In genomic region chr7:55052726-55053431, GRCh38 we compare ENCODE assay signal across 15 cellular contexts. TPM values are rescaled to one million over a fixed set of nuclear protein-coding genes. Genes with fewer than 3 reads are reported as not detected.
DNase-seq lines count a peak whose midpoint lies in the region; ATAC-seq and TF ChIP-seq lines count a peak whose summit lies in the region.
"Had no signal": no experiment of that assay in that cellular context is flagged by ENCODE, and none has a peak within 500 bp of the region (broad histone marks: within the 10 kb centered on the region; RNA-seq: fewer than 3 reads in every experiment).

No MANE protein-coding gene starts in this region.

- CTCF ChIA-PET in RWPE1 (lab: Yijun Ruan, JAX): interaction anchor here (0.5 to 2.0 kb wide), 3 partner anchors 9 to 202 kb away, joined by 3 to 6 read pairs (median 3); no protein-coding TSS in a partner anchor

- DNase-seq in AG10803 (ENCODE audit: low read depth) (peak; percentile 32), RWPE1 (ENCODE audit: low spot score) (no peak), progenitor cell of endocrine pancreas (ENCODE audit: low spot score, unreplicated experiment) (no peak), hypothalamus (lab: John Stamatoyannopoulos, UW) (no peak), mesenteric fat pad (ENCODE audit: low spot score) (no peak), iPS-NIHi11 (ENCODE audit: low spot score) (no peak)
- DNase-seq: activated CD8-positive, alpha-beta T cell treated with anti-CD3 and anti-CD28 coated beads for 36 hours; heart right ventricle; NCI-H2029; nephron progenitor cell; small intestine; stomach had no signal

- H3K9me3 Mint-ChIP-seq in progenitor cell of endocrine pancreas (ENCODE audit: low read depth): no peaks in the 10 kb centered on the region
- H3K9me3 Mint-ChIP-seq: activated CD8-positive, alpha-beta T cell treated with anti-CD3 and anti-CD28 coated beads for 36 hours; activated T-helper 2 cell treated with anti-CD3 and anti-CD28 coated beads, Interferon-gamma antibody, Interleukin-2, Interleukin-4, amounts not matched to agents 10 μg/mL and 5 μg/mL and 100 μg/mL, durations not matched to agents 14 hours and 24 hours and 36 hours had no signal

- POLR2A ChIA-PET in RWPE1 (lab: Yijun Ruan, JAX; ENCODE audit: low non-redundant PET): no interaction called here

- no peaks in the 10 kb centered on the region for H3K27me3 Mint-ChIP-seq in progenitor cell of endocrine pancreas

- peaks cover 4% of the 10 kb centered on the region for H3K4me1 Mint-ChIP-seq in progenitor cell of endocrine pancreas (ENCODE audit: low read depth)

- no peak overlapping the region for H3K4me3 ChIP-seq in AG10803 (ENCODE audit: low read length)
- H3K4me3 ChIP-seq: heart right ventricle, stomach had no signal

- TF ChIP-seq CTCF in AG10803 (conservative IDR thresholded peaks at IDR 0.05; ENCODE audit: low read length): no peak
- no peak for TF ChIP-seq CTCF in RWPE1 (conservative IDR thresholded peaks at IDR 0.05; ENCODE audit: low read depth)
- TF ChIP-seq CTCF in progenitor cell of endocrine pancreas (IDR thresholded peaks at IDR 0.05; ENCODE audit: unreplicated experiment): no peak

- peaks cover 4% of the 10 kb centered on the region for H3K36me3 Mint-ChIP-seq in progenitor cell of endocrine pancreas (ENCODE audit: insufficient read depth)

- ATAC-seq in esophagus mucosa (peak; percentile 9), GM18511 (IDR thresholded peaks at IDR 0.05; ENCODE audit: unreplicated experiment) (no peak)
- ATAC-seq: activated CD8-positive, alpha-beta T cell treated with anti-CD3 and anti-CD28 coated beads for 36 hours had no signal

- H3K27ac Mint-ChIP-seq in progenitor cell of endocrine pancreas: peak overlapping the region; percentile 31
- H3K27ac Mint-ChIP-seq: activated CD8-positive, alpha-beta T cell treated with anti-CD3 and anti-CD28 coated beads for 36 hours; activated T-helper 2 cell treated with anti-CD3 and anti-CD28 coated beads, Interferon-gamma antibody, Interleukin-2, Interleukin-4, amounts not matched to agents 10 μg/mL and 5 μg/mL and 100 μg/mL, durations not matched to agents 14 hours and 24 hours and 36 hours; nephron progenitor cell had no signal

- H3K27ac ChIP-seq in RWPE1: peak overlapping the region; percentile 95

- no peak overlapping the region for H3K4me3 Mint-ChIP-seq in progenitor cell of endocrine pancreas (ENCODE audit: low read depth)
- H3K4me3 Mint-ChIP-seq: activated CD8-positive, alpha-beta T cell treated with anti-CD3 and anti-CD28 coated beads for 36 hours; nephron progenitor cell had no signal

RNA-seq across cellular contexts. Expression of gene EGFR, which starts 34.1 kb away (rescaled TPM):
- 101 TPM for total RNA-seq in esophagus mucosa
- 43.8 and 47.8 TPM in 2 replicates for total RNA-seq in progenitor cell of endocrine pancreas
- total RNA-seq in mesenteric fat pad: 80.9 TPM
- total RNA-seq: activated CD8-positive, alpha-beta T cell treated with anti-CD3 and anti-CD28 coated beads for 36 hours; activated T-helper 2 cell treated with anti-CD3 and anti-CD28 coated beads, Interferon-gamma antibody, Interleukin-2, Interleukin-4, amounts not matched to agents 10 μg/mL and 5 μg/mL and 100 μg/mL, durations not matched to agents 14 hours and 24 hours and 36 hours had no signal
